22 cellular contexts compared by ENCODE assay signal in genomic region chr3:64674591-64675076, GRCh38. TPM values are rescaled to one million over a fixed set of nuclear protein-coding genes. Genes with fewer than 3 reads are reported as not detected.
DNase-seq lines count a peak whose midpoint lies in the region; ATAC-seq, FAIRE-seq and TF ChIP-seq lines count a peak whose summit lies in the region.
"Had no signal": no experiment of that assay in that cellular context is flagged by ENCODE, and none has a peak within 500 bp of the region (broad histone marks: within the 10 kb centered on the region; RNA-seq: fewer than 3 reads in every experiment).

No MANE protein-coding gene starts in this region.

- peak overlapping the region; percentile 91 for H3K27ac Mint-ChIP-seq in Calu3 (ENCODE audit: unreplicated experiment)
- H3K27ac Mint-ChIP-seq in activated CD4-positive, alpha-beta T cell treated with anti-CD3 and anti-CD28 coated beads for 36 hours = no peak overlapping the region
- H3K27ac Mint-ChIP-seq in immature natural killer cell = no peak overlapping the region
- H3K27ac Mint-ChIP-seq: memory B cell; stimulated activated naive CD8-positive, alpha-beta T cell treated with anti-CD3 and anti-CD28 coated beads, Interleukin-15, amount 100 ng/mL, for 72 hours had no signal

- H3K9ac ChIP-seq in kidney (ENCODE audit: low read length in 2 of 2) = no peak overlapping the region

- DNase-seq in Calu3 = peak; percentile 43
- DNase-seq in amniotic epithelial cell (ENCODE audit: low read depth) = peak; percentile 83
- no peak for DNase-seq in kidney
- DNase-seq in retina = peak; percentile 29
- no peak for DNase-seq in stimulated activated naive CD4-positive, alpha-beta T cell (lab: John Stamatoyannopoulos, UW)
- DNase-seq in activated CD4-positive, alpha-beta T cell treated with anti-CD3 and anti-CD28 coated beads for 36 hours = no peak
- no peak for DNase-seq in immature natural killer cell
- no peak for DNase-seq in cardiac septum (ENCODE audit: low spot score)
- DNase-seq: activated CD4-positive, CD25-positive, alpha-beta regulatory T cell treated with anti-CD3 and anti-CD28 coated beads, Interleukin-2, amount 50 U/mL, for 72 hours; activated gamma-delta T cell treated with Interleukin-2 at 50 U/mL for 16 hours; AML-193; effector memory CD4-positive, alpha-beta T cell; Karpas-422; NCI-H1436 treated with DMSO at 0.1 percent for 48 hours; NCI-H2227 treated with DMSO at 0.1 percent for 48 hours; NK-92 treated with Interleukin-12 subunit alpha and Interleukin-12 subunit beta, amount 100 ng/mL, for 24 hours; nucleus accumbens; stimulated activated naive CD8-positive, alpha-beta T cell treated with anti-CD3 and anti-CD28 coated beads, Interleukin-15, amount 100 ng/mL, for 72 hours had no signal

- no peaks in the 10 kb centered on the region for H3K9me3 Mint-ChIP-seq in Calu3 (ENCODE audit: low read depth, unreplicated experiment)
- no peaks in the 10 kb centered on the region for H3K9me3 Mint-ChIP-seq in activated CD4-positive, alpha-beta T cell treated with anti-CD3 and anti-CD28 coated beads for 36 hours (ENCODE audit: low read depth)
- H3K9me3 Mint-ChIP-seq in immature natural killer cell = peaks cover 0 to 14% (median 7%) of the 10 kb centered on the region in 6 donors
- H3K9me3 Mint-ChIP-seq: memory B cell; stimulated activated naive CD8-positive, alpha-beta T cell treated with anti-CD3 and anti-CD28 coated beads, Interleukin-15, amount 100 ng/mL, for 72 hours had no signal

- H3K36me3 ChIP-seq in kidney (ENCODE audit: control insufficient read depth in 1 of 2, insufficient read depth in 2 of 2, low read length in 2 of 2) = peaks cover 9 to 10% of the 10 kb centered on the region in 2 donors

- H3K36me3 Mint-ChIP-seq in Calu3 (ENCODE audit: insufficient read depth, unreplicated experiment) = peaks cover 18% of the 10 kb centered on the region
- H3K36me3 Mint-ChIP-seq in activated CD4-positive, alpha-beta T cell treated with anti-CD3 and anti-CD28 coated beads for 36 hours (ENCODE audit: low read depth) = no peaks in the 10 kb centered on the region
- no peaks in the 10 kb centered on the region for H3K36me3 Mint-ChIP-seq in immature natural killer cell
- H3K36me3 Mint-ChIP-seq: memory B cell had no signal

- POLR2A ChIA-PET in activated CD4-positive, alpha-beta T cell treated with anti-CD3 and anti-CD28 coated beads for 36 hours (lab: Charles Lee) = no interaction called here

- intact Hi-C loops in Calu3 (cut with micrococcal nuclease; ENCODE audit: unreplicated experiment) (no loop called here), kidney (cut with DNase I) (no loop called here), cardiac septum (cut with DNase I) (no loop called here)
- intact Hi-C loops in activated CD4-positive, alpha-beta T cell treated with anti-CD3 and anti-CD28 coated beads for 36 hours (cut with DNase I, micrococcal nuclease) = no loop called here

- TF ChIP-seq CTCF in Calu3 (IDR thresholded peaks at IDR 0.05; ENCODE audit: unreplicated experiment) (no peak), kidney (IDR thresholded peaks at IDR 0.05; ENCODE audit: borderline replicate concordance, extremely low read depth, insufficient read depth) (no peak)

- no peaks in the 10 kb centered on the region for H3K9me3 ChIP-seq in kidney (ENCODE audit: control insufficient read depth in 1 of 2, low read length in 2 of 2)

- peak overlapping the region in 1 of 2 donors; percentile 6 for H3K4me3 ChIP-seq in kidney (ENCODE audit: low read length in 2 of 2)

- H3K4me1 ChIP-seq in kidney (ENCODE audit: control insufficient read depth in 1 of 2, insufficient read depth in 1 of 2, low read depth in 1 of 2, low read length in 2 of 2) = peaks cover 9 to 31% of the 10 kb centered on the region in 2 donors

- H3K27me3 Mint-ChIP-seq in Calu3 (ENCODE audit: unreplicated experiment) = no peaks in the 10 kb centered on the region
- H3K27me3 Mint-ChIP-seq in activated CD4-positive, alpha-beta T cell treated with anti-CD3 and anti-CD28 coated beads for 36 hours = no peaks in the 10 kb centered on the region
- H3K27me3 Mint-ChIP-seq in immature natural killer cell (ENCODE audit: low read depth in 3 of 3) = peaks cover 0 to 2% (median 1%) of the 10 kb centered on the region in 3 donors
- H3K27me3 Mint-ChIP-seq: stimulated activated naive CD8-positive, alpha-beta T cell treated with anti-CD3 and anti-CD28 coated beads, Interleukin-15, amount 100 ng/mL, for 72 hours had no signal

- BruUV-seq in Calu3 (replicated peaks; lab: Mats Ljungman, UMichigan) = no TSS peak

- CTCF ChIA-PET in Calu3 (lab: Charles Lee) = interaction anchor here (1.0 to 1.1 kb wide), 2 partner anchors 9 to 13 kb away, joined by 3 read pairs; partner anchors contain the start of gene ADAMTS9
- CTCF ChIA-PET in activated CD4-positive, alpha-beta T cell treated with anti-CD3 and anti-CD28 coated beads for 36 hours (lab: Charles Lee) = no interaction called here

- H3K4me3 Mint-ChIP-seq in Calu3 (ENCODE audit: low read depth, unreplicated experiment) = peak overlapping the region; percentile 66
- no peak overlapping the region for H3K4me3 Mint-ChIP-seq in activated CD4-positive, alpha-beta T cell treated with anti-CD3 and anti-CD28 coated beads for 36 hours
- H3K4me3 Mint-ChIP-seq in immature natural killer cell = no peak overlapping the region
- H3K4me3 Mint-ChIP-seq: memory B cell; stimulated activated naive CD8-positive, alpha-beta T cell treated with anti-CD3 and anti-CD28 coated beads, Interleukin-15, amount 100 ng/mL, for 72 hours had no signal

- ATAC-seq in activated CD4-positive, alpha-beta T cell treated with anti-CD3 and anti-CD28 coated beads for 36 hours = no peak
- ATAC-seq: Right ventricle myocardium inferior; stimulated activated naive CD8-positive, alpha-beta T cell treated with anti-CD3 and anti-CD28 coated beads, Interleukin-15, amount 100 ng/mL, for 72 hours had no signal

- H3K4me1 Mint-ChIP-seq in Calu3 (ENCODE audit: low read depth, unreplicated experiment) (peaks cover 47% of the 10 kb centered on the region), immature natural killer cell (no peaks in the 10 kb centered on the region)
- no peaks in the 10 kb centered on the region for H3K4me1 Mint-ChIP-seq in activated CD4-positive, alpha-beta T cell treated with anti-CD3 and anti-CD28 coated beads for 36 hours
- H3K4me1 Mint-ChIP-seq: memory B cell; stimulated activated naive CD8-positive, alpha-beta T cell treated with anti-CD3 and anti-CD28 coated beads, Interleukin-15, amount 100 ng/mL, for 72 hours had no signal

- no peak for FAIRE-seq in kidney (lab: Jason Lieb, UNC)
- FAIRE-seq: bronchial epithelial cell had no signal

- H3K27ac ChIP-seq in kidney (ENCODE audit: low read depth in 2 of 2, low read length in 2 of 2) = peak overlapping the region; percentile 69 to 76

RNA-seq across cellular contexts. Expression of gene ADAMTS9, which starts 13.2 kb away (rescaled TPM):
- total RNA-seq in Calu3 (2022) (54.6 and 63.3 TPM in 2 replicates), kidney (117 TPM), cardiac septum (53.6 TPM)
- polyA plus RNA-seq in kidney (ENCODE audit: insufficient read depth, low read depth, low replicate concordance) (25.0 TPM), immature natural killer cell (not detected)
- not detected for total RNA-seq in activated CD4-positive, alpha-beta T cell treated with anti-CD3 and anti-CD28 coated beads for 36 hours
- total RNA-seq: T-helper 2 cell treated with Interferon-gamma antibody and Interleukin-4, amounts not matched to agents 100 ng/mL and 5 ng/mL, for 36 hours had no signal

Comparison
In these comparisons a context has a peak if more than half of its experiments do, and no peak if none do; other contexts are left out.
1. DNase-seq: peak in Calu3 (single experiment), amniotic epithelial cell (single experiment) and retina (single experiment); none in kidney (single experiment), stimulated activated naive CD4-positive, alpha-beta T cell (0 of 6), activated CD4-positive, alpha-beta T cell treated with anti-CD3 and anti-CD28 coated beads for 36 hours (single experiment), immature natural killer cell (0 of 3) and cardiac septum (single experiment).
2. RNA of gene ADAMTS9, which starts 13.2 kb away (total RNA-seq): 117 TPM in kidney (single experiment), 54.6 to 63.3 TPM in Calu3 and 53.6 TPM in cardiac septum (single experiment); not detected in activated CD4-positive, alpha-beta T cell treated with anti-CD3 and anti-CD28 coated beads for 36 hours; every median in the first group is over 10 times any median in the second.